Comparison of ENCODE assay signal across 8 cellular contexts in genomic region chr11:86193297-86194095, GRCh38. TPM values are rescaled to one million over a fixed set of nuclear protein-coding genes. Genes with fewer than 3 reads are reported as not detected.
DNase-seq lines count a peak whose midpoint lies in the region; ATAC-seq, FAIRE-seq and TF ChIP-seq lines count a peak whose summit lies in the region.

No MANE protein-coding gene starts in this region.

- H3K4me1 ChIP-seq in right lobe of liver: peaks cover 0 to 10% (median 0%) of the 10 kb centered on the region in 4 donors

- peak; percentile 74 to 88 (median 78) for TF ChIP-seq CTCF in right lobe of liver (IDR thresholded peaks at IDR 0.05)

- no peaks in the 10 kb centered on the region for H3K36me3 ChIP-seq in right lobe of liver

- FAIRE-seq in GM19239 (lab: Jason Lieb, UNC): peak; percentile 71

- no peaks in the 10 kb centered on the region for H3K27me3 ChIP-seq in right lobe of liver

- no peak for TF ChIP-seq POLR2A in right lobe of liver (IDR thresholded peaks at IDR 0.05)

- ATAC-seq in HG03378 (IDR thresholded peaks at IDR 0.05; ENCODE audit: unreplicated experiment) (peak; percentile 90), right lobe of liver (peak; percentile 99 to 100 (median 100))

- peak in 9 of 14 donors; percentile 19 to 60 (median 53) for DNase-seq in C1 segment of cervical spinal cord (lab: John Stamatoyannopoulos, UW)
- peak; percentile 81 for DNase-seq in GM19239 (ENCODE audit: insufficient read length, low spot score)
- DNase-seq in NCI-H226: peak; percentile 82
- peak; percentile 50 for DNase-seq in activated CD4-positive, CD25-positive, alpha-beta regulatory T cell treated with anti-CD3 and anti-CD28 coated beads, Interleukin-2, amount 50 U/mL, for 72 hours
- DNase-seq in dermis microvascular lymphatic vessel endothelial cell (ENCODE audit: low read depth in 2 of 2): peak; percentile 83 to 85
- peak; percentile 59 to 76 (median 66) for DNase-seq in right lobe of liver
- DNase-seq in stimulated activated CD4-positive, alpha-beta T cell treated with anti-CD3 and anti-CD28 coated beads, TNF-alpha, amount 100 ng/mL, for 4 hours (ENCODE audit: low read depth in 3 of 3): peak; percentile 26 to 44 (median 28)

- no peaks in the 10 kb centered on the region for H3K9me3 ChIP-seq in right lobe of liver

- WGBS in right lobe of liver (ENCODE audit: insufficient coverage, low coverage, low lambda C conversion rate, missing lambda C conversion rate): 6% methylated on average over 7 of the region's 7 CpGs

- intact Hi-C loops in right lobe of liver (cut with DNase I): loop anchor here in 1 of 2 donors (10.0 kb wide), 1 partner anchor 149 kb away; no protein-coding TSS in a partner anchor

- peak overlapping the region in 2 of 3 donors; percentile 20 to 21 for H3K27ac ChIP-seq in right lobe of liver

- peak overlapping the region in 2 of 3 donors; percentile 13 to 28 for H3K4me3 ChIP-seq in right lobe of liver

RNA-seq across cellular contexts. Expression of gene EED, which starts 51.1 kb away (rescaled TPM):
- total RNA-seq in dermis microvascular lymphatic vessel endothelial cell: 10.2 and 12.8 TPM in 2 replicates
- 10 to 100 TPM in 1 of 6 experiments, 1 to 10 TPM in 5; 6.7 to 10.4 (median 8.9) TPM for total RNA-seq in right lobe of liver

Comparison
In these comparisons a context has a peak if more than half of its experiments do, and no peak if none do; other contexts are left out.
1. Peak in every context shown above with its lines: DNase-seq, ATAC-seq, H3K4me3 ChIP-seq and H3K27ac ChIP-seq.
2. DNase-seq: peak in every context shown above with its lines; median percentile 84 in dermis microvascular lymphatic vessel endothelial cell; 82 in NCI-H226; 81 in GM19239; 66 in right lobe of liver; 53 in C1 segment of cervical spinal cord; 50 in activated CD4-positive, CD25-positive, alpha-beta regulatory T cell treated with anti-CD3 and anti-CD28 coated beads, Interleukin-2, amount 50 U/mL, for 72 hours; 28 in stimulated activated CD4-positive, alpha-beta T cell treated with anti-CD3 and anti-CD28 coated beads, TNF-alpha, amount 100 ng/mL, for 4 hours.